ENCODE assay signal across 1 cellular context in the genomic region with DNA sequence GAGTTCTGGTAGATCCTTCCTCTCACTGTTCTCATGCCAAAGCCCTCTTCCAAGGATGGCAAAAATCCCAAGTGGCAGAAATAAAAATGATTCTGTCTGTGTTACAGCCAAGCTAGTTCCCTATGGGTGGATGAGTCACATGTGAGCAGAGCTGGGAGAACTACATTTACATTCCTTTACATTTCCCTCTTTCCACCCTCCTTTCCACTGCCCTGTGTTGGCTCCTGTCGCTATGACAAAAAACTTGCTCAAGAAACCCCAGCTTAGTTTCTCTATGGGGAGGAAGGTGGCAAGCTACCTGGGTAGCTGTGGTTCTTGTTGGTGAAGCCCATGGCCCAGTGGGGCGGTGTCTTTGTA.
TF ChIP-seq lines count a peak whose summit lies in the region.

No MANE protein-coding gene starts in this region.

TF ChIP-seq in SK-N-SH treated with all-trans-retinoic acid at 6 μM for 48 hours, 23 proteins besides CTCF, POLR2A, EP300 and RAD21 (continued from another document):
- TF ChIP-seq, protein P1, sequence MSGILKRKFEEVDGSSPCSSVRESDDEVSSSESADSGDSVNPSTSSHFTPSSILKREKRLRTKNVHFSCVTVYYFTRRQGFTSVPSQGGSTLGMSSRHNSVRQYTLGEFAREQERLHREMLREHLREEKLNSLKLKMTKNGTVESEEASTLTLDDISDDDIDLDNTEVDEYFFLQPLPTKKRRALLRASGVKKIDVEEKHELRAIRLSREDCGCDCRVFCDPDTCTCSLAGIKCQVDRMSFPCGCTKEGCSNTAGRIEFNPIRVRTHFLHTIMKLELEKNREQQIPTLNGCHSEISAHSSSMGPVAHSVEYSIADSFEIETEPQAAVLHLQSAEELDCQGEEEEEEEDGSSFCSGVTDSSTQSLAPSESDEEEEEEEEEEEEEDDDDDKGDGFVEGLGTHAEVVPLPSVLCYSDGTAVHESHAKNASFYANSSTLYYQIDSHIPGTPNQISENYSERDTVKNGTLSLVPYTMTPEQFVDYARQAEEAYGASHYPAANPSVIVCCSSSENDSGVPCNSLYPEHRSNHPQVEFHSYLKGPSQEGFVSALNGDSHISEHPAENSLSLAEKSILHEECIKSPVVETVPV (CRISPR knock-in tag; IDR thresholded peaks at IDR 0.05): no peak
- TF ChIP-seq ZC3H10 (CRISPR knock-in tag; IDR thresholded peaks at IDR 0.05) (no peak), ESRRG (CRISPR knock-in tag; IDR thresholded peaks at IDR 0.05) (no peak), GLIS3 (CRISPR knock-in tag; IDR thresholded peaks at IDR 0.05) (no peak), SNAI2 (CRISPR knock-in tag; IDR thresholded peaks at IDR 0.05) (no peak), ISL1 (CRISPR knock-in tag; IDR thresholded peaks at IDR 0.05) (no peak), TOX (CRISPR knock-in tag; IDR thresholded peaks at IDR 0.05; ENCODE audit: borderline replicate concordance) (no peak)
